ENCODE assay signal across 1 cellular context in the genomic region with DNA sequence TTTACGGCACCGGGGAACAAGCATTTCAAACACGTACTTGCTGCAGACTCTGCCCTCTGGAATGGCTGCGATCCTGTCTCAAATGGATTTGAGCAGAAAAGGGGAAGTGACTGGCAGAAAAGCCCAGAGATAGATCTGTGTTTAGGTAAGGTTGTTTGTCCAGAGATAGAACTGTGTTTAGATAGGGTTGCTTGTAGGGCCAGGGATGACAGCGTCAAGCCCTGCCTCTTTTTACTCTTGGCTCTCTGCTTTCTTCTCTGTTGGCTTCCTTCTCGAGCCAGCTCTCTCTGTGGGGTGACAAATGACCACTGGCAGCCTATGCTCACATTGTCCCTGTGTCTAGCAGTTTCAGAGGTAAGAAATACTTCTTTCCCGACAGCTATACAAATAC.
TF ChIP-seq lines count a peak whose summit lies in the region.

No MANE protein-coding gene starts in this region.

TF ChIP-seq in WTC11, 78 proteins besides CTCF, POLR2A, EP300 and RAD21 (continued from another document):
- TF ChIP-seq, protein P1, sequence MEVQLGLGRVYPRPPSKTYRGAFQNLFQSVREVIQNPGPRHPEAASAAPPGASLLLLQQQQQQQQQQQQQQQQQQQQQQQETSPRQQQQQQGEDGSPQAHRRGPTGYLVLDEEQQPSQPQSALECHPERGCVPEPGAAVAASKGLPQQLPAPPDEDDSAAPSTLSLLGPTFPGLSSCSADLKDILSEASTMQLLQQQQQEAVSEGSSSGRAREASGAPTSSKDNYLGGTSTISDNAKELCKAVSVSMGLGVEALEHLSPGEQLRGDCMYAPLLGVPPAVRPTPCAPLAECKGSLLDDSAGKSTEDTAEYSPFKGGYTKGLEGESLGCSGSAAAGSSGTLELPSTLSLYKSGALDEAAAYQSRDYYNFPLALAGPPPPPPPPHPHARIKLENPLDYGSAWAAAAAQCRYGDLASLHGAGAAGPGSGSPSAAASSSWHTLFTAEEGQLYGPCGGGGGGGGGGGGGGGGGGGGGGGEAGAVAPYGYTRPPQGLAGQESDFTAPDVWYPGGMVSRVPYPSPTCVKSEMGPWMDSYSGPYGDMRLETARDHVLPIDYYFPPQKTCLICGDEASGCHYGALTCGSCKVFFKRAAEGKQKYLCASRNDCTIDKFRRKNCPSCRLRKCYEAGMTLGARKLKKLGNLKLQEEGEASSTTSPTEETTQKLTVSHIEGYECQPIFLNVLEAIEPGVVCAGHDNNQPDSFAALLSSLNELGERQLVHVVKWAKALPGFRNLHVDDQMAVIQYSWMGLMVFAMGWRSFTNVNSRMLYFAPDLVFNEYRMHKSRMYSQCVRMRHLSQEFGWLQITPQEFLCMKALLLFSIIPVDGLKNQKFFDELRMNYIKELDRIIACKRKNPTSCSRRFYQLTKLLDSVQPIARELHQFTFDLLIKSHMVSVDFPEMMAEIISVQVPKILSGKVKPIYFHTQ (CRISPR knock-in tag; IDR thresholded peaks at IDR 0.05): no peak
TF ChIP-seq in WTC11: peak in this region for 0.
